In the genomic region with DNA sequence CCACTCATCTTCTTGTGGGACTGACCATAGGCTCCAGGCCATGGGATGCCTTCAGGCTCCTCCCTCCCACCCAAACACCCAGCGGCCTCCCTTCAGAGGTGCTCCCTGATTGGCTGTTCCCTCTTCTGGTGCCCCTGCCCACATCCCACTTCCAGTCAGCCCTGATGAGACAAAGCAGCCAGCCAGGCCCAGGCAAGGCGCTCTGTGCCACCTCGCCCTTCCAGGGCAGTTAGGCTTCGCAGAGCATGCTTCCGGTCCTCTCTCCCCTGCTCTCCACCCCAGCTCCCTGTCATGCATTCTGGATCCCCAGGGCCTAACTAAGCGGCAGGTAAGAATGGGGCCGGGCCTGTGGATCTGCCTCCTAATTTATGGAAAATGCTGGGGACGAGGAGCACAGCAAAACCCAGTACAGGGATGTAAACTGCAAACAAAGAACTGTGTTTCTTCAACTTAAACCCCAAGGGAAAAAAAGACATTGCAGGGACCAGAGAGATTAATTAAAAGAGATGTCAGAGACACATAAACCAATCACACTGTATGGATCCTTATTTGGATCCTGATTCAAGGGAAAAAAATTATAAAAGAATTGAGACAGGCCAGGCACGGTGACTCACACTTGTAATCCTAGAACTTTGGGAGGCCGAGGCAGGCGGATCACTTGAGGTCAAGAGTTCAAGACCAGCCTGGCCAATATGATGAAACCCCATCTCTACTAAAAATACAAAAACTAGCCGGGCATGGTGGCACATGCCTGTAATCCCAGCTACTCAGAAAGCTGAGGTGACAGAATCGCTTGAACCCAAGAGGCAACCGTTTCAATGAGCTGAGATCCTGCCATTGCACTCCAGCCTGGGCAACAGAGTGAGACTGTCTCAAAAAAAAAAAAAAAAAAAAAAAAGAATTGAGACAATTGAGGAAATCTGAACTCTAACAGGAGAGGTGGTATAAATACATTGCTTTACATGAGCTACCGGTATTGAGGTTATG, we compare ENCODE assay signal across 10 cellular contexts. TPM values are rescaled to one million over a fixed set of nuclear protein-coding genes. Genes with fewer than 3 reads are reported as not detected.
DNase-seq lines count a peak whose midpoint lies in the region; ATAC-seq and TF ChIP-seq lines count a peak whose summit lies in the region.
"Had no signal": no experiment of that assay in that cellular context is flagged by ENCODE, and none has a peak within 500 bp of the region (broad histone marks: within the 10 kb centered on the region; RNA-seq: fewer than 3 reads in every experiment).

No MANE protein-coding gene starts in this region.

- H3K4me1 ChIP-seq in CD8-positive, alpha-beta memory T cell (ENCODE audit: insufficient read depth, low read length), result no peaks in the 10 kb centered on the region
- H3K4me1 ChIP-seq in PC-3 (ENCODE audit: insufficient read depth, low read length) (peaks cover 14% of the 10 kb centered on the region), psoas muscle (peaks cover 50% of the 10 kb centered on the region)

- peak overlapping the region in 5 of 8 donors; percentile 21 to 65 (median 36) for H3K27ac Mint-ChIP-seq in CD8-positive, alpha-beta memory T cell
- H3K27ac Mint-ChIP-seq in activated CD8-positive, alpha-beta memory T cell treated with anti-CD3 and anti-CD28 coated beads, Interleukin-2, amount 10 ng/mL, durations not matched to agents 7 days and 5 days, result no peak overlapping the region
- H3K27ac Mint-ChIP-seq: T-helper 2 cell treated with Interferon-gamma antibody and Interleukin-4, amounts not matched to agents 5 μg/mL and 100 μg/mL, for 36 hours had no signal

- no peak for DNase-seq in CD8-positive, alpha-beta memory T cell
- peak; percentile 54 for DNase-seq in PC-3
- DNase-seq in epithelial cell of esophagus (ENCODE audit: low read depth), result peak; percentile 71
- DNase-seq in psoas muscle, result peak; percentile 46 to 81
- DNase-seq in KG1 (lab: John Stamatoyannopoulos, UW), result no peak
- no peak for DNase-seq in stimulated activated naive CD4-positive, alpha-beta T cell (lab: John Stamatoyannopoulos, UW)
- DNase-seq in activated CD8-positive, alpha-beta memory T cell treated with anti-CD3 and anti-CD28 coated beads, Interleukin-2, amount 10 ng/mL, durations not matched to agents 7 days and 5 days, result no peak
- DNase-seq: NCI-H446 treated with DMSO at 0.1 percent for 48 hours had no signal

- TF ChIP-seq CTCF in PC-3 (conservative IDR thresholded peaks at IDR 0.05; ENCODE audit: low read depth, low read length) (no peak), epithelial cell of esophagus (IDR thresholded peaks at IDR 0.05; ENCODE audit: insufficient read depth, low read depth, low read length, missing control alignments) (no peak), psoas muscle (IDR thresholded peaks at IDR 0.05) (no peak)

- 0 out of 2 replicates have a peak overlapping the region, but pooled peaks have one; percentile 16 for H3K4me2 ChIP-seq in PC-3 (ENCODE audit: low read length)

- BruUV-seq in PC-3 (replicated peaks; lab: Mats Ljungman, UMichigan), result no TSS peak

- H2AFZ ChIP-seq in PC-3 (ENCODE audit: low read length), result no peak overlapping the region

- no peaks in the 10 kb centered on the region for H3K9me3 Mint-ChIP-seq in CD8-positive, alpha-beta memory T cell
- H3K9me3 Mint-ChIP-seq in activated CD8-positive, alpha-beta memory T cell treated with anti-CD3 and anti-CD28 coated beads, Interleukin-2, amount 10 ng/mL, durations not matched to agents 7 days and 5 days (ENCODE audit: low read depth), result no peaks in the 10 kb centered on the region
- H3K9me3 Mint-ChIP-seq: T-helper 2 cell treated with Interferon-gamma antibody and Interleukin-4, amounts not matched to agents 5 μg/mL and 100 μg/mL, for 36 hours had no signal

- peaks cover 44% of the 10 kb centered on the region for H3K36me3 ChIP-seq in CD8-positive, alpha-beta memory T cell (ENCODE audit: insufficient read depth, low read length)
- H3K36me3 ChIP-seq in PC-3 (ENCODE audit: low read depth, low read length) (peaks cover 25% of the 10 kb centered on the region), psoas muscle (ENCODE audit: insufficient read depth in 1 of 2, low read depth in 1 of 2) (peaks cover 0 to 62% of the 10 kb centered on the region in 2 donors)

- no peaks in the 10 kb centered on the region for H3K9me2 ChIP-seq in PC-3 (replicated peaks; ENCODE audit: low read length)

- peaks cover 39% of the 10 kb centered on the region for H3K79me2 ChIP-seq in PC-3 (ENCODE audit: low read length)

- no peak overlapping the region for H3K4me3 ChIP-seq in CD8-positive, alpha-beta memory T cell (ENCODE audit: low read length)
- H3K4me3 ChIP-seq in PC-3 (ENCODE audit: low read length) (no peak overlapping the region), epithelial cell of esophagus (ENCODE audit: low read length) (no peak overlapping the region), psoas muscle (no peak overlapping the region)

- 56 to 72% (median 64%) methylated on average over 15 of the region's 15 CpGs for WGBS in psoas muscle, 3 donors

- peaks cover 3 to 84% (median 18%) of the 10 kb centered on the region in 3 donors for H3K36me3 Mint-ChIP-seq in CD8-positive, alpha-beta memory T cell
- peaks cover 12% of the 10 kb centered on the region for H3K36me3 Mint-ChIP-seq in activated CD8-positive, alpha-beta memory T cell treated with anti-CD3 and anti-CD28 coated beads, Interleukin-2, amount 10 ng/mL, durations not matched to agents 7 days and 5 days

- POLR2A ChIA-PET in CD8-positive, alpha-beta memory T cell (lab: Charles Lee), result interaction anchor here (0.6 kb wide), 1 partner anchor 101 kb away, joined by 3 read pairs; no protein-coding TSS in a partner anchor
- POLR2A ChIA-PET in PC-3 (lab: Charles Lee; ENCODE audit: unreplicated experiment), result no interaction called here

- no peak overlapping the region for H3K9ac ChIP-seq in PC-3 (ENCODE audit: low read length)

- no peak overlapping the region for H3K27ac ChIP-seq in CD8-positive, alpha-beta memory T cell (ENCODE audit: low read depth, low read length)
- peak overlapping the region; percentile 28; the same call in 1 of the 2 replicates for H3K27ac ChIP-seq in PC-3 (ENCODE audit: low read length)
- H3K27ac ChIP-seq in psoas muscle, result peak overlapping the region; percentile 86

- H3F3A ChIP-seq in PC-3 (ENCODE audit: low read length, unreplicated experiment), result no peaks in the 10 kb centered on the region

- CTCF ChIA-PET in CD8-positive, alpha-beta memory T cell (lab: Charles Lee), result interaction anchor here (1.7 kb wide), 1 partner anchor 14 kb away, joined by 7 read pairs; no protein-coding TSS in a partner anchor
- CTCF ChIA-PET in PC-3 (lab: Charles Lee), result no interaction called here
- CTCF ChIA-PET in activated CD8-positive, alpha-beta memory T cell treated with anti-CD3 and anti-CD28 coated beads, Interleukin-2, amount 10 ng/mL, durations not matched to agents 7 days and 5 days (lab: Charles Lee), result interaction anchor here (0.7 to 1.3 kb wide), 3 partner anchors 9 to 588 kb away, joined by 3 read pairs; no protein-coding TSS in a partner anchor

- H3K27me3 ChIP-seq in CD8-positive, alpha-beta memory T cell (ENCODE audit: insufficient read depth, low read length, poor library complexity, severe bottlenecking), result no peaks in the 10 kb centered on the region
- H3K27me3 ChIP-seq in PC-3 (ENCODE audit: low read length) (no peaks in the 10 kb centered on the region), psoas muscle (ENCODE audit: insufficient read depth in 3 of 3, low read length in 2 of 3) (no peaks in the 10 kb centered on the region)

- peaks cover 3 to 12% (median 10%) of the 10 kb centered on the region in 3 donors for H3K4me1 Mint-ChIP-seq in CD8-positive, alpha-beta memory T cell
- no peaks in the 10 kb centered on the region for H3K4me1 Mint-ChIP-seq in activated CD8-positive, alpha-beta memory T cell treated with anti-CD3 and anti-CD28 coated beads, Interleukin-2, amount 10 ng/mL, durations not matched to agents 7 days and 5 days

- no peaks in the 10 kb centered on the region for H3K27me3 Mint-ChIP-seq in CD8-positive, alpha-beta memory T cell
- H3K27me3 Mint-ChIP-seq in activated CD8-positive, alpha-beta memory T cell treated with anti-CD3 and anti-CD28 coated beads, Interleukin-2, amount 10 ng/mL, durations not matched to agents 7 days and 5 days, result no peaks in the 10 kb centered on the region

- intact Hi-C loops in PC-3 (cut with micrococcal nuclease) (no loop called here), psoas muscle (cut with DNase I) (loop anchor here in 1 of 2 donors (10.0 kb wide), 1 partner anchor 99 kb away; no protein-coding TSS in a partner anchor)

- no peak overlapping the region for H3K4me3 Mint-ChIP-seq in CD8-positive, alpha-beta memory T cell
- H3K4me3 Mint-ChIP-seq in activated CD8-positive, alpha-beta memory T cell treated with anti-CD3 and anti-CD28 coated beads, Interleukin-2, amount 10 ng/mL, durations not matched to agents 7 days and 5 days, result no peak overlapping the region
- H3K4me3 Mint-ChIP-seq: T-helper 2 cell treated with Interferon-gamma antibody and Interleukin-4, amounts not matched to agents 5 μg/mL and 100 μg/mL, for 36 hours had no signal

- peak; percentile 27; the same call in 1 of the 2 replicates for ATAC-seq in PC-3
- peak; percentile 68 to 82 (median 79) for ATAC-seq in psoas muscle
- ATAC-seq in activated CD8-positive, alpha-beta memory T cell treated with anti-CD3 and anti-CD28 coated beads, Interleukin-2, amount 10 ng/mL, durations not matched to agents 7 days and 5 days, result no peak
- ATAC-seq in GM21786 (IDR thresholded peaks at IDR 0.05; ENCODE audit: unreplicated experiment), result no peak

- no peaks in the 10 kb centered on the region for H3K9me3 ChIP-seq in CD8-positive, alpha-beta memory T cell (ENCODE audit: low read length)
- no peaks in the 10 kb centered on the region for H3K9me3 ChIP-seq in PC-3 (ENCODE audit: low read length)
- no peaks in the 10 kb centered on the region for H3K9me3 ChIP-seq in psoas muscle

- no peaks in the 10 kb centered on the region for H4K20me1 ChIP-seq in PC-3 (ENCODE audit: low read length)

RNA-seq across cellular contexts. Expression of a gene that starts 26.0 kb away (rescaled TPM):
- 10 to 100 TPM; 31.6 to 32.6 TPM for total RNA-seq in CD8-positive, alpha-beta memory T cell
- 45.7 TPM for polyA plus RNA-seq in CD8-positive, alpha-beta memory T cell
- 37.0 and 42.1 TPM in 2 replicates for total RNA-seq in PC-3 (2014; rRNA removed)
- 10 to 100 TPM; 33.2 to 52.3 (median 44.8) TPM for total RNA-seq in psoas muscle
- polyA plus RNA-seq in psoas muscle, result 10 to 100 TPM; 19.7 to 96.0 (median 26.6) TPM
- total RNA-seq in activated CD8-positive, alpha-beta memory T cell treated with anti-CD3 and anti-CD28 coated beads, Interleukin-2, amount 10 ng/mL, durations not matched to agents 7 days and 5 days, result 10 to 100 TPM; 22.3 to 27.1 TPM

RNA-seq across cellular contexts. Expression of a gene that starts 42.2 kb away (rescaled TPM):
- 10 to 100 TPM; 13.2 to 13.5 TPM for total RNA-seq in CD8-positive, alpha-beta memory T cell
- 7.2 TPM for polyA plus RNA-seq in CD8-positive, alpha-beta memory T cell
- total RNA-seq in PC-3 (2014; rRNA removed), result 5.5 and 7.8 TPM in 2 replicates
- 10 to 100 TPM in 3 of 4 donors, 1 to 10 TPM in 1; 8.7 to 14.3 (median 13.3) TPM for total RNA-seq in psoas muscle
- 10 to 100 TPM in 1 of 3 donors, 1 to 10 TPM in 2; 3.6 to 18.2 (median 3.9) TPM for polyA plus RNA-seq in psoas muscle
- total RNA-seq in activated CD8-positive, alpha-beta memory T cell treated with anti-CD3 and anti-CD28 coated beads, Interleukin-2, amount 10 ng/mL, durations not matched to agents 7 days and 5 days, result 1 to 10 TPM; 7.9 to 9.6 TPM

Comparison
In these comparisons a context has a peak if more than half of its experiments do, and no peak if none do; other contexts are left out.
1. DNase-seq: peak in PC-3 (single experiment), epithelial cell of esophagus (single experiment) and psoas muscle (2 of 2); none in CD8-positive, alpha-beta memory T cell (0 of 5), KG1 (single experiment), stimulated activated naive CD4-positive, alpha-beta T cell (0 of 6) and activated CD8-positive, alpha-beta memory T cell treated with anti-CD3 and anti-CD28 coated beads, Interleukin-2, amount 10 ng/mL, durations not matched to agents 7 days and 5 days (single experiment).
2. ATAC-seq: peak in PC-3 (single experiment) and psoas muscle (4 of 4); none in activated CD8-positive, alpha-beta memory T cell treated with anti-CD3 and anti-CD28 coated beads, Interleukin-2, amount 10 ng/mL, durations not matched to agents 7 days and 5 days (single experiment) and GM21786 (single experiment).